ENCODE assay signal across 17 cellular contexts in the genomic region with DNA sequence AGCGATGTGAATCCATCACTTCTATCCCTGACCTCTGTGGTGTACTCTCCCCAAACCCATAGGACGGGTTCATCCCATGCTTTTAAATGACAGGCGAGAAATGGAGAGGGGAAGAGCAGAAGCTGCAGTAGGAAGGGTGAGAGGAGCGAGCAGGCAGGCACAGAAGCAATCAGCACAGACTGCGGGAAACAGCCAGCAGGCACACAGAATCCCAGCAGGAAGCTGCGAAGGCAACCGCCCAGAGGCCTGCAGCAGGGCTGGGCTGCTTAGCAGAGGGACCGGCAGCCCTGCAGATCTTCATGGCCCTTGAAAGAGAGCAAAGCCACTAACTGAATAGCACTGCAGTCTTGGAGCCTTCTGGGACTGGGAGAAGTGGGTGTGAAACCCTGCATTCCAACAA.
"Had no signal": no experiment of that assay in that cellular context is flagged by ENCODE, and none has a peak within 500 bp of the region (broad histone marks: within the 10 kb centered on the region; RNA-seq: fewer than 3 reads in every experiment).

No MANE protein-coding gene starts in this region.

- H2AFZ ChIP-seq: hepatocyte had no signal

- H3K27ac Mint-ChIP-seq: activated naive CD4-positive, alpha-beta T cell treated with anti-CD3 and anti-CD28 coated beads, Interleukin-2, amount 50 U/mL, for 24 hours; effector memory CD8-positive, alpha-beta T cell; nephron progenitor cell had no signal

- ATAC-seq: effector memory CD8-positive, alpha-beta T cell; left lobe of liver had no signal

- H3K4me3 Mint-ChIP-seq: activated naive CD4-positive, alpha-beta T cell treated with anti-CD3 and anti-CD28 coated beads, Interleukin-2, amount 50 U/mL, for 24 hours; effector memory CD8-positive, alpha-beta T cell; nephron progenitor cell had no signal

- H3K4me2 ChIP-seq: hepatocyte had no signal

- H3K27ac ChIP-seq: ascending aorta, breast epithelium, epithelial cell of prostate, hepatocyte, WERI-Rb-1 had no signal

- H3K79me2 ChIP-seq: hepatocyte had no signal

- DNase-seq: activated CD4-positive, alpha-beta T cell treated with anti-CD3 and anti-CD28 coated beads, Interleukin-2, amount 50 U/mL, for 4 hours; activated gamma-delta T cell; dermis blood vessel endothelial cell; effector memory CD8-positive, alpha-beta T cell; foreskin fibroblast; kidney; nephron progenitor cell; occipital lobe; retina; stimulated activated naive CD4-positive, alpha-beta T cell; WERI-Rb-1 had no signal

- H3K4me3 ChIP-seq: ascending aorta, breast epithelium, hepatocyte had no signal

- H3K36me3 Mint-ChIP-seq: activated naive CD4-positive, alpha-beta T cell treated with anti-CD3 and anti-CD28 coated beads, Interleukin-2, amount 50 U/mL, for 24 hours had no signal

- H3K36me3 ChIP-seq: breast epithelium, WERI-Rb-1 had no signal

- H3K9me3 ChIP-seq: ascending aorta, breast epithelium had no signal

- H3K9me3 Mint-ChIP-seq: activated naive CD4-positive, alpha-beta T cell treated with anti-CD3 and anti-CD28 coated beads, Interleukin-2, amount 50 U/mL, for 24 hours; effector memory CD8-positive, alpha-beta T cell had no signal

- H3K4me1 Mint-ChIP-seq: activated naive CD4-positive, alpha-beta T cell treated with anti-CD3 and anti-CD28 coated beads, Interleukin-2, amount 50 U/mL, for 24 hours had no signal

- H3K27me3 ChIP-seq: ascending aorta, breast epithelium, hepatocyte had no signal

- H3K4me1 ChIP-seq: ascending aorta, breast epithelium had no signal
